Comparison of ENCODE assay signal across 19 cellular contexts in genomic region chr14:74630881-74631690, GRCh38. TPM values are rescaled to one million over a fixed set of nuclear protein-coding genes. Genes with fewer than 3 reads are reported as not detected.
A peak's percentile ranks its signal among the peaks of the same experiment; 100 is the strongest.
DNase-seq lines count a peak whose midpoint lies in the region; ATAC-seq, FAIRE-seq and TF ChIP-seq lines count a peak whose summit lies in the region.
"Had no signal": no experiment of that assay in that cellular context is flagged by ENCODE, and none has a peak within 500 bp of the region (broad histone marks: within the 10 kb centered on the region; RNA-seq: fewer than 3 reads in every experiment).

No MANE protein-coding gene starts in this region.

- ATAC-seq in HG03469 (IDR thresholded peaks at IDR 0.05; ENCODE audit: unreplicated experiment) (no peak), HG03175 (IDR thresholded peaks at IDR 0.05; ENCODE audit: unreplicated experiment) (no peak)
- ATAC-seq: stimulated activated memory B cell treated with anti-CD40 and anti-IgM and Interleukin-4, amounts not matched to agents 10 μg/mL and 1 μg/mL and 100 μg/mL, for 72 hours had no signal

- peak overlapping the region; percentile 21 for H3K27ac ChIP-seq in AG04450 (ENCODE audit: low read depth, low read length)
- H3K27ac ChIP-seq in osteoblast (ENCODE audit: low read depth, low read length) = no peak overlapping the region
- H3K27ac ChIP-seq: parathyroid adenoma, uterus had no signal

- H3K36me3 ChIP-seq in bronchial epithelial cell (ENCODE audit: control insufficient read depth, insufficient read depth, low read length) (no peaks in the 10 kb centered on the region), osteoblast (ENCODE audit: insufficient read depth, low read length) (no peaks in the 10 kb centered on the region)
- H3K36me3 ChIP-seq: uterus had no signal

- peaks cover 3% of the 10 kb centered on the region for H3K27me3 Mint-ChIP-seq in type B pancreatic cell

- POLR2A ChIA-PET in AG04450 (lab: Yijun Ruan, JAX) = interaction anchor here (1.2 to 1.7 kb wide), 2 partner anchors 11 to 12 kb away, joined by 3 to 5 read pairs; no protein-coding TSS in a partner anchor

- peaks cover 23% of the 10 kb centered on the region for H3K4me1 Mint-ChIP-seq in type B pancreatic cell (ENCODE audit: unreplicated experiment)

- no peak overlapping the region for H3K4me2 ChIP-seq in osteoblast (ENCODE audit: insufficient read depth, low read length)

- no peak overlapping the region for H3K27ac Mint-ChIP-seq in type B pancreatic cell
- H3K27ac Mint-ChIP-seq: stimulated activated memory B cell treated with anti-CD40 and anti-IgM and Interleukin-4, amounts not matched to agents 10 μg/mL and 1 μg/mL and 100 μg/mL, for 72 hours had no signal

- FAIRE-seq in bronchial epithelial cell (lab: Jason Lieb, UNC) = peak; percentile 58
- FAIRE-seq: colon, endothelial cell of umbilical vein had no signal

- H3K79me2 ChIP-seq in osteoblast (ENCODE audit: insufficient read depth, low read length) = no peaks in the 10 kb centered on the region
- H3K79me2 ChIP-seq: parathyroid adenoma had no signal

- H3K9me3 ChIP-seq in AG04450 (ENCODE audit: control insufficient read depth, insufficient read depth, low read length) = no peaks in the 10 kb centered on the region
- no peaks in the 10 kb centered on the region for H3K9me3 ChIP-seq in osteoblast (ENCODE audit: low read depth, low read length)
- H3K9me3 ChIP-seq: uterus had no signal

- CTCF ChIA-PET in AG04450 (lab: Charles Lee) = interaction anchor here (1.2 to 1.3 kb wide), 2 partner anchors 16 to 19 kb away, joined by 3 to 4 read pairs; partner anchors contain the start of gene LTBP2

- H3K4me3 Mint-ChIP-seq in type B pancreatic cell = no peak overlapping the region
- H3K4me3 Mint-ChIP-seq: stimulated activated memory B cell treated with anti-CD40 and anti-IgM and Interleukin-4, amounts not matched to agents 10 μg/mL and 1 μg/mL and 100 μg/mL, for 72 hours had no signal

- H4K20me1 ChIP-seq in osteoblast (ENCODE audit: insufficient read depth, low read length) = no peaks in the 10 kb centered on the region

- H3K36me3 Mint-ChIP-seq in type B pancreatic cell = no peaks in the 10 kb centered on the region
- H3K36me3 Mint-ChIP-seq: stimulated activated memory B cell treated with anti-CD40 and anti-IgM and Interleukin-4, amounts not matched to agents 10 μg/mL and 1 μg/mL and 100 μg/mL, for 72 hours had no signal

- no peak overlapping the region for H3K4me3 ChIP-seq in AG04450 (ENCODE audit: low read depth, low read length)
- no peak overlapping the region for H3K4me3 ChIP-seq in bronchial epithelial cell (ENCODE audit: low read depth, low read length)
- no peak overlapping the region for H3K4me3 ChIP-seq in osteoblast (ENCODE audit: insufficient read depth, low read length)
- H3K4me3 ChIP-seq: uterus had no signal

- peak overlapping the region; percentile 0 for H2AFZ ChIP-seq in osteoblast (ENCODE audit: low read length)
- H2AFZ ChIP-seq: parathyroid adenoma had no signal

- DNase-seq in AG04450 (ENCODE audit: low read depth, low spot score) (no peak), bronchial epithelial cell (ENCODE audit: low read depth) (no peak), hepatic stellate cell (ENCODE audit: low spot score) (peak; percentile 51), osteoblast (ENCODE audit: insufficient read length, low spot score, missing footprints) (peak; percentile 62), type B pancreatic cell (ENCODE audit: extremely low spot score, unreplicated experiment) (no peak), DMS79 treated with DMSO at 0.1 percent for 48 hours (lab: John Stamatoyannopoulos, UW) (no peak)
- DNase-seq: ACHN; activated effector memory CD4-positive, alpha-beta T cell treated with Interleukin-2 at 50 U/mL for 16 hours; amygdala; Karpas-422; stimulated activated CD4-positive, alpha-beta T cell treated with anti-CD3 and anti-CD28 coated beads, Interleukin-12 subunit alpha, Interleukin-12 subunit beta, amount 100 ng/mL, for 4 hours; T-helper 1 cell had no signal

- no peaks in the 10 kb centered on the region for H3K9me3 Mint-ChIP-seq in type B pancreatic cell
- H3K9me3 Mint-ChIP-seq: stimulated activated memory B cell treated with anti-CD40 and anti-IgM and Interleukin-4, amounts not matched to agents 10 μg/mL and 1 μg/mL and 100 μg/mL, for 72 hours had no signal

- peaks cover 15% of the 10 kb centered on the region for H3K4me1 ChIP-seq in osteoblast (ENCODE audit: insufficient read depth, low read length)
- H3K4me1 ChIP-seq: parathyroid adenoma, uterus had no signal

- no peaks in the 10 kb centered on the region for H3K27me3 ChIP-seq in AG04450 (ENCODE audit: control insufficient read depth, insufficient read depth, low read length)
- no peaks in the 10 kb centered on the region for H3K27me3 ChIP-seq in bronchial epithelial cell (ENCODE audit: control insufficient read depth, insufficient read depth, low read length)
- no peaks in the 10 kb centered on the region for H3K27me3 ChIP-seq in osteoblast (ENCODE audit: insufficient read depth, low read length)
- H3K27me3 ChIP-seq: uterus had no signal

- TF ChIP-seq CTCF in AG04450 (IDR thresholded peaks at IDR 0.05; ENCODE audit: low read depth, low read length) (no peak), bronchial epithelial cell (IDR thresholded peaks at IDR 0.05; ENCODE audit: insufficient read depth, low read length, severe bottlenecking) (no peak), osteoblast (IDR thresholded peaks at IDR 0.05; ENCODE audit: extremely low read depth, low read depth, low read length) (no peak), type B pancreatic cell (conservative IDR thresholded peaks at IDR 0.05) (no peak)

RNA-seq across cellular contexts. Expression of gene LTBP2, which starts 19.0 kb away (rescaled TPM):
- 44.3 and 61.8 TPM in 2 replicates for polyA plus RNA-seq in AG04450 (2011; rRNA removed)
- polyA minus RNA-seq in AG04450 (2011; rRNA and poly(A)+ RNA removed) = 45.0 and 60.1 TPM in 2 replicates
- total RNA-seq in bronchial epithelial cell = 4.1 and 6.6 TPM in 2 replicates
- total RNA-seq in osteoblast = 493 and 546 TPM in 2 replicates
- 1.1 and 2.4 TPM in 2 replicates for total RNA-seq in type B pancreatic cell (ENCODE audit: low replicate concordance)

Comparison
In these comparisons a context has a peak if more than half of its experiments do, and no peak if none do; other contexts are left out.
1. DNase-seq: peak in hepatic stellate cell (single experiment) and osteoblast (single experiment); none in AG04450 (single experiment), bronchial epithelial cell (single experiment), type B pancreatic cell (single experiment) and DMS79 treated with DMSO at 0.1 percent for 48 hours (single experiment).
2. RNA of gene LTBP2, which starts 19.0 kb away (total RNA-seq): 493 to 546 TPM in osteoblast; 4.1 to 6.6 TPM in bronchial epithelial cell and 1.1 to 2.4 TPM in type B pancreatic cell; every median in the first group is over 10 times any median in the second.